14 cellular contexts compared by ENCODE assay signal in the genomic region with DNA sequence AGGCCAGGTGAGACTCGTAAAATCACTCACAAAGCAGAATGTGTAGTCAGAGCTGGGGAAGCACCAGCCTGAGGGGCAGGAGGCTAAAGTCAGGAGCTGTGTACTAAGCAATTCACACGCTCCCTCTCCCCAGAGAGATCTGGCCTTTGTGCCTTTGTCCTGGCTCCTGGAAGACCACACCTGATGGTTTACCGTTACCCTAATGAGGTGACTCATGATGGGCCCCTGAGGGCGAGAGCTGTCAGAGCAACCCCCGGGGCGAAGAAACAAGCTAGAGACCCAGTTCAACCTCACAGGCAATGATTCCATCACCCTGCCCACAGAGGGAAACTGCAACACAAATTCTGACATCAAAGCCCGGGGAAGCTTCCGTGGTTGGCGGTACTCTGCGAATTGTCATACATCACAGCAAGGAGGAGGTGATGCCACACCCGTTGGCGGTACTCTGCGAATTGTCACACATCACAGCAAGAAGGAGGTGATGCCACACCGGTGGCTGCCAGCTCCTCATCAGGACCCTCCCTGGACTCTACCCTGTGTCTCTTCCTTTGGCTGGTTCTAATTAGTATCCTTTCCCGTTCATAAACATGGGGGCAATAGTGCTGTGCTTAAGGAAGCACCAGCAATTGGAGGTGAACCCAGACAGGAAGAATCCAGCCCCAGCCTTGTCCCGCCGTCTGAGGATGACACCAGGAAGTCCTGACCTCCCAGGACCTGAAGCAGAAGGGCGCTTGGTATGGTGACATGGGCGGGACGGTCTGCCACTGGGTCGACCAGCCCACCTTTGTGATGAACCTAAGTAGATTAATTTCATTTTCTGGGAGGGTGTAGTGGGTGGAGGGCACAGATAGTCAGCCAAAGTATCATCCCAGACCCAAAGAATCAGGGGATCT. TPM values are rescaled to one million over a fixed set of nuclear protein-coding genes. Genes with fewer than 3 reads are reported as not detected.
DNase-seq lines count a peak whose midpoint lies in the region; ATAC-seq, FAIRE-seq and TF ChIP-seq lines count a peak whose summit lies in the region.
"Had no signal": no experiment of that assay in that cellular context is flagged by ENCODE, and none has a peak within 500 bp of the region (broad histone marks: within the 10 kb centered on the region; RNA-seq: fewer than 3 reads in every experiment).

No MANE protein-coding gene starts in this region.

- H3K4me3 ChIP-seq in breast epithelium (no peak overlapping the region), HepG2 (replicated peaks in 1 of 3; ENCODE audit: insufficient read depth in 1 of 3, low read depth in 2 of 3, low read length in 3 of 3) (no peak overlapping the region; a peak in 1 of 6 replicates)
- H3K4me3 ChIP-seq: prostate gland, suprapubic skin had no signal

- no peak for FAIRE-seq in HepG2 (lab: Jason Lieb, UNC)
- FAIRE-seq: endothelial cell of umbilical vein, GM12892, islet of Langerhans had no signal

- H3K9me3 ChIP-seq in breast epithelium (no peaks in the 10 kb centered on the region), HepG2 (ENCODE audit: low read length) (peaks cover 2% of the 10 kb centered on the region)
- H3K9me3 ChIP-seq: prostate gland, suprapubic skin had no signal

- H3K27me3 ChIP-seq in breast epithelium (no peaks in the 10 kb centered on the region), HepG2 (ENCODE audit: control insufficient read depth in 1 of 2, insufficient read depth in 2 of 2, low read length in 2 of 2) (peaks cover 0 to 8% of the 10 kb centered on the region in 2 experiments; a peak in 2 of 5 replicates)
- H3K27me3 ChIP-seq: suprapubic skin had no signal

- H3K4me1 ChIP-seq in breast epithelium: no peaks in the 10 kb centered on the region
- H3K4me1 ChIP-seq in HepG2 (ENCODE audit: insufficient read depth, low read length): peaks cover 21% of the 10 kb centered on the region
- H3K4me1 ChIP-seq: prostate gland, suprapubic skin had no signal

- no peaks in the 10 kb centered on the region for H3K27me3 Mint-ChIP-seq in MCF 10A (ENCODE audit: insufficient read depth, unreplicated experiment)

- BruUV-seq in MCF 10A (replicated peaks; lab: Mats Ljungman, UMichigan) (no TSS peak), HepG2 (replicated peaks; lab: Mats Ljungman, UMichigan) (no TSS peak)

- H2AFZ ChIP-seq in HepG2 (ENCODE audit: low read length): no peak overlapping the region

- H3K27ac ChIP-seq in breast epithelium (no peak overlapping the region), HepG2 (ENCODE audit: extremely low read length, insufficient read depth, low read length) (no peak overlapping the region)
- H3K27ac ChIP-seq: prostate gland, suprapubic skin had no signal

- H3K9ac ChIP-seq in HepG2 (ENCODE audit: insufficient read depth, low read depth, low read length): no peak overlapping the region

- no peaks in the 10 kb centered on the region for H3K79me2 ChIP-seq in HepG2 (ENCODE audit: insufficient read depth, low read length)

- in situ Hi-C loops in HepG2 (cut with HindIII; ENCODE audit: extremely low pct_ligation_motif_present, low pct_unique_long_range_greater_than_20kb): no loop called here

- no peaks in the 10 kb centered on the region for H3K36me3 Mint-ChIP-seq in MCF 10A (ENCODE audit: insufficient read depth, unreplicated experiment)

- TF ChIP-seq CTCF in MCF 10A (IDR thresholded peaks at IDR 0.05; ENCODE audit: unreplicated experiment): no peak
- no peak for TF ChIP-seq CTCF in breast epithelium (IDR thresholded peaks at IDR 0.05)
- no peak for TF ChIP-seq CTCF in HepG2 (CRISPR knock-in tag; IDR thresholded peaks at IDR 0.05)

- H3K27ac Mint-ChIP-seq in MCF 10A (ENCODE audit: low read depth, unreplicated experiment): no peak overlapping the region

- H4K20me1 ChIP-seq in HepG2 (ENCODE audit: insufficient read depth, low read length): no peaks in the 10 kb centered on the region

- TF ChIP-seq EP300 in HepG2 (IDR thresholded peaks at IDR 0.05; ENCODE audit: low read depth in 2 of 2, low read length in 2 of 2) (no peak), HepG2 (CRISPR knock-in tag; IDR thresholded peaks at IDR 0.05; ENCODE audit: borderline replicate concordance) (no peak)

- H3K9me3 Mint-ChIP-seq in MCF 10A (ENCODE audit: unreplicated experiment): peaks cover 8% of the 10 kb centered on the region

- POLR2A ChIA-PET in MCF 10A (lab: Yijun Ruan, JAX): interaction anchor here (0.7 kb wide), 1 partner anchor 298 kb away, joined by 3 read pairs; no protein-coding TSS in a partner anchor
- POLR2A ChIA-PET in HepG2 (lab: Yijun Ruan, JAX): interaction anchor here (1.4 kb wide), 1 partner anchor 39 kb away, joined by 6 read pairs; a partner anchor contains a TSS

- H3K4me2 ChIP-seq in HepG2 (ENCODE audit: low read depth, low read length): peak overlapping the region; percentile 19; the same call in 1 of the 2 replicates

- CTCF ChIA-PET in MCF 10A (lab: Yijun Ruan, JAX): interaction anchor here (0.8 to 1.0 kb wide), 3 partner anchors 10 to 20 kb away, joined by 3 to 4 read pairs (median 3); no protein-coding TSS in a partner anchor
- CTCF ChIA-PET in HepG2 (lab: Yijun Ruan, JAX; ENCODE audit: low intra/inter-chr PET ratio, low total read pairs): no interaction called here

- 57% methylated on average over 17 of the region's 21 CpGs for WGBS in HepG2 (ENCODE audit: low lambda C conversion rate)

- ATAC-seq in HepG2 (peak; percentile 57), HG03521 (IDR thresholded peaks at IDR 0.05; ENCODE audit: unreplicated experiment) (no peak)
- peak; percentile 36 for ATAC-seq in stimulated activated naive CD8-positive, alpha-beta T cell treated with anti-CD3 and anti-CD28 coated beads, Interleukin-15, Interleukin-2, amounts not matched to agents 100 U/mL and 50 U/mL, for 24 hours

- TF ChIP-seq POLR2A in breast epithelium (IDR thresholded peaks at IDR 0.05): no peak
- TF ChIP-seq POLR2A in HepG2 (IDR thresholded peaks at IDR 0.05; ENCODE audit: insufficient read depth in 1 of 2, low read depth in 2 of 2, low read length in 2 of 2): no peak

- intact Hi-C loops in MCF 10A (cut with micrococcal nuclease): no loop called here
- intact Hi-C loops in breast epithelium (cut with DNase I; ENCODE audit: low total_unique reads): loop anchor here (10.0 kb wide), 1 partner anchor 811 kb away; no protein-coding TSS in a partner anchor
- intact Hi-C loops in HepG2 (cut with micrococcal nuclease; ENCODE audit: unreplicated experiment): no loop called here

- H3K36me3 ChIP-seq in breast epithelium (no peaks in the 10 kb centered on the region), HepG2 (replicated peaks in 1 of 2; ENCODE audit: control insufficient read depth in 1 of 2, insufficient read depth in 2 of 2, low read length in 2 of 2) (no peaks in the 10 kb centered on the region)
- H3K36me3 ChIP-seq: prostate gland, suprapubic skin had no signal

- no peak for TF ChIP-seq RAD21 in HepG2 (CRISPR knock-in tag; IDR thresholded peaks at IDR 0.05)

- no peaks in the 10 kb centered on the region for H3K4me1 Mint-ChIP-seq in MCF 10A (ENCODE audit: insufficient read depth, unreplicated experiment)

- no peak overlapping the region for H3K4me3 Mint-ChIP-seq in MCF 10A (ENCODE audit: unreplicated experiment)

- DNase-seq in MCF 10A (ENCODE audit: unreplicated experiment) (peak; percentile 28), breast epithelium (ENCODE audit: low spot score in 2 of 2) (no peak), activated T-cell treated with anti-CD3 and anti-CD28 coated beads for 4 hours (peak; percentile 25), HepG2 (ENCODE audit: low spot score) (no peak), cerebellum (ENCODE audit: low spot score) (no peak), NCI-H345 (lab: John Stamatoyannopoulos, UW) (no peak)
- DNase-seq in stimulated activated naive CD8-positive, alpha-beta T cell treated with anti-CD3 and anti-CD28 coated beads, Interleukin-15, Interleukin-2, amounts not matched to agents 100 U/mL and 50 U/mL, for 24 hours: no peak
- DNase-seq: SIG-M5 had no signal

RNA-seq across cellular contexts. Expression of a gene that starts 30.5 kb away (rescaled TPM):
- not detected in 2 replicates for total RNA-seq in MCF 10A (2022)
- total RNA-seq in breast epithelium: 1 to 10 TPM; 1.3 to 5.3 (median 2.3) TPM
- 0.24 TPM in 1 of 2 replicates, not detected in the other for total RNA-seq in HepG2 (2016; rRNA removed; fragmentation: Illumina TruSeq; extraction: Trizol)
- total RNA-seq in HepG2 (2016; cell fraction: cytosol; rRNA removed; fragmentation: Illumina TruSeq; extraction: Trizol; ENCODE audit: low read depth): 0.18 TPM in 1 of 2 replicates, not detected in the other
- 0.13 and 0.24 TPM in 2 replicates for total RNA-seq in HepG2 (2016; cell fraction: insoluble cytoplasmic fraction; rRNA removed; fragmentation: Illumina TruSeq; extraction: Trizol)
- total RNA-seq in HepG2 (2016; cell fraction: membrane; rRNA removed; fragmentation: Illumina TruSeq; extraction: Trizol): 0.07 and 0.19 TPM in 2 replicates
- total RNA-seq in HepG2 (2016; cell fraction: nucleus; rRNA removed; fragmentation: Illumina TruSeq; extraction: Trizol): 0.28 and 0.59 TPM in 2 replicates
- polyA plus RNA-seq in HepG2 (2011; rRNA removed): 0.04 and 0.12 TPM in 2 replicates
- polyA plus RNA-seq in HepG2 (2011; cell fraction: cytosol; rRNA removed): 0.12 and 0.30 TPM in 2 replicates
- polyA plus RNA-seq in HepG2 (2011; cell fraction: nucleus; rRNA removed): 0.21 and 0.24 TPM in 2 replicates
- polyA plus RNA-seq in HepG2 (2012): 0.07 TPM in 1 of 2 replicates, not detected in the other
- polyA plus RNA-seq in HepG2 (2016; cell fraction: cytosol; fragmentation: Illumina TruSeq; extraction: Trizol; ENCODE audit: low read depth): 0.03 and 0.06 TPM in 2 replicates
- 0.20 TPM in 1 of 2 replicates, not detected in the other for polyA plus RNA-seq in HepG2 (2016; cell fraction: insoluble cytoplasmic fraction; fragmentation: Illumina TruSeq; extraction: Trizol; ENCODE audit: low read depth)
- 0.10 and 0.13 TPM in 2 replicates for polyA plus RNA-seq in HepG2 (2016; cell fraction: membrane; fragmentation: Illumina TruSeq; extraction: Trizol; ENCODE audit: low read depth)
- polyA plus RNA-seq in HepG2 (2016; cell fraction: nucleus; fragmentation: Illumina TruSeq; extraction: Trizol; ENCODE audit: insufficient read depth, low read depth): 0.40 and 0.51 TPM in 2 replicates
- polyA minus RNA-seq in HepG2 (2011; rRNA and poly(A)+ RNA removed; ENCODE audit: low replicate concordance): 0.09 and 1.4 TPM in 2 replicates
- 0.35 and 0.59 TPM in 2 replicates for polyA minus RNA-seq in HepG2 (2011; cell fraction: cytosol; rRNA and poly(A)+ RNA removed)
- polyA minus RNA-seq in HepG2 (2011; cell fraction: nucleus; rRNA and poly(A)+ RNA removed): 0.64 TPM in 1 of 2 replicates, not detected in the other
- 1.2 TPM for total RNA-seq in cerebellum

RNA-seq across cellular contexts. Expression of a gene that starts 38.2 kb away (rescaled TPM):
- total RNA-seq in MCF 10A (2022) (578 and 778 TPM in 2 replicates), breast epithelium (100 to 1,000 TPM; 179 to 234 (median 189) TPM), HepG2 (2016; rRNA removed; fragmentation: Illumina TruSeq; extraction: Trizol) (779 and 1,144 TPM in 2 replicates), cerebellum (76.1 TPM)
- 61.7 and 76.7 TPM in 2 replicates for total RNA-seq in HepG2 (2016; cell fraction: cytosol; rRNA removed; fragmentation: Illumina TruSeq; extraction: Trizol; ENCODE audit: low read depth)
- total RNA-seq in HepG2 (2016; cell fraction: insoluble cytoplasmic fraction; rRNA removed; fragmentation: Illumina TruSeq; extraction: Trizol): 790 and 1,072 TPM in 2 replicates
- total RNA-seq in HepG2 (2016; cell fraction: membrane; rRNA removed; fragmentation: Illumina TruSeq; extraction: Trizol): 128 and 141 TPM in 2 replicates
- total RNA-seq in HepG2 (2016; cell fraction: nucleus; rRNA removed; fragmentation: Illumina TruSeq; extraction: Trizol): 591 and 635 TPM in 2 replicates
- 91.5 and 105 TPM in 2 replicates for polyA plus RNA-seq in HepG2 (2011; rRNA removed)
- polyA plus RNA-seq in HepG2 (2011; cell fraction: cytosol; rRNA removed): 50.8 and 75.9 TPM in 2 replicates
- polyA plus RNA-seq in HepG2 (2011; cell fraction: nucleus; rRNA removed): 99.7 and 139 TPM in 2 replicates
- 351 and 573 TPM in 2 replicates for polyA plus RNA-seq in HepG2 (2012)
- polyA plus RNA-seq in HepG2 (2016; cell fraction: cytosol; fragmentation: Illumina TruSeq; extraction: Trizol; ENCODE audit: low read depth): 29.0 and 32.7 TPM in 2 replicates
- polyA plus RNA-seq in HepG2 (2016; cell fraction: insoluble cytoplasmic fraction; fragmentation: Illumina TruSeq; extraction: Trizol; ENCODE audit: low read depth): 1,733 and 1,875 TPM in 2 replicates
- polyA plus RNA-seq in HepG2 (2016; cell fraction: membrane; fragmentation: Illumina TruSeq; extraction: Trizol; ENCODE audit: low read depth): 54.0 and 78.7 TPM in 2 replicates
- 1,027 and 1,033 TPM in 2 replicates for polyA plus RNA-seq in HepG2 (2016; cell fraction: nucleus; fragmentation: Illumina TruSeq; extraction: Trizol; ENCODE audit: insufficient read depth, low read depth)
- polyA minus RNA-seq in HepG2 (2011; rRNA and poly(A)+ RNA removed; ENCODE audit: low replicate concordance): 22.3 and 47.2 TPM in 2 replicates
- polyA minus RNA-seq in HepG2 (2011; cell fraction: cytosol; rRNA and poly(A)+ RNA removed): 85.0 and 124 TPM in 2 replicates
- 218 and 248 TPM in 2 replicates for polyA minus RNA-seq in HepG2 (2011; cell fraction: nucleus; rRNA and poly(A)+ RNA removed)

Comparison
In these comparisons a context has a peak if more than half of its experiments do, and no peak if none do; other contexts are left out.
1. DNase-seq: peak in MCF 10A (single experiment) and activated T-cell treated with anti-CD3 and anti-CD28 coated beads for 4 hours (single experiment); none in breast epithelium (0 of 2), HepG2 (single experiment), stimulated activated naive CD8-positive, alpha-beta T cell treated with anti-CD3 and anti-CD28 coated beads, Interleukin-15, Interleukin-2, amounts not matched to agents 100 U/mL and 50 U/mL, for 24 hours (single experiment), cerebellum (single experiment) and NCI-H345 (single experiment).